Comparison of ENCODE assay signal across 28 cellular contexts in the genomic region with DNA sequence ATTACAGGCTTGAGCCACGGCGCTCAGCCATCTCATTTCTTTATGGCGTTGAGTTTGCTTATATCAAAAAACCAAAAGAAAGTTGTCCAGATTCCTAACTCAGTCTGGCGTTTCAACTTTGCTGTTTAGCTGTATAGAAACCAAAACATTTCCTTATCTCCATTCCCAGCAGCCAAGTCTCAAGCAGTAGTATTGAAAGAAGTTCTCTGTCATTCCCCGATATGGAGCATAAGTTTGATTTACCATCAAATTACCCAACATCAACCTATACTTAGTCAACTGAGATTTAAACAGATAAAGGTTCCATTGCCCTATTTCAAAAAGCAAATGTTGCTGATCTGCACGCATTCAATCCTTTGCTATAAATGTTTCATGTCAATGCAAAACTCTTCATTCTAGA. TPM values are rescaled to one million over a fixed set of nuclear protein-coding genes. Genes with fewer than 3 reads are reported as not detected.
"Had no signal": no experiment of that assay in that cellular context is flagged by ENCODE, and none has a peak within 500 bp of the region (broad histone marks: within the 10 kb centered on the region; RNA-seq: fewer than 3 reads in every experiment).

No MANE protein-coding gene starts in this region.

- H3K9me3 ChIP-seq: colonic mucosa, esophagus muscularis mucosa, heart right ventricle, left lung, lower lobe of right lung, mucosa of descending colon had no signal

- FAIRE-seq: endometrium, frontal cortex, islet of Langerhans, keratinocyte had no signal

- H3K27ac ChIP-seq: colonic mucosa, esophagus muscularis mucosa, foreskin keratinocyte, heart right ventricle, left lung, lower lobe of right lung had no signal

- H3K4me1 ChIP-seq: colonic mucosa, esophagus muscularis mucosa, foreskin keratinocyte, heart right ventricle, left lung, lower lobe of right lung had no signal

- H3K4me3 ChIP-seq: colonic mucosa, esophagus muscularis mucosa, heart right ventricle, left lung, lower lobe of right lung, mucosa of descending colon had no signal

- ATAC-seq: effector memory CD8-positive, alpha-beta T cell; foreskin keratinocyte; heart right ventricle; left cardiac atrium; left lung; left ventricle myocardium superior; lower lobe of right lung; mucosa of descending colon had no signal

- DNase-seq: colonic mucosa; cortex of kidney; effector CD8-positive, alpha-beta T cell; effector memory CD8-positive, alpha-beta T cell; endodermal cell; foreskin keratinocyte; glutamatergic neuron; head of caudate nucleus; heart right ventricle; hippocampal formation; left cardiac atrium; left lung; left ventricle myocardium superior; lower lobe of right lung; mesenchymal stem cell; mucosa of descending colon; naive B cell had no signal

- H3K27me3 ChIP-seq: colonic mucosa, esophagus muscularis mucosa, foreskin keratinocyte, heart right ventricle, left lung had no signal

RNA-seq across cellular contexts. Expression of a gene that starts 27.5 kb away (rescaled TPM):
- total RNA-seq: dermis microvascular lymphatic vessel endothelial cell, glomerular endothelial cell had no signal

RNA-seq across cellular contexts. Expression of a gene that starts 42.6 kb away (rescaled TPM):
- total RNA-seq: endodermal cell, epithelial cell of proximal tubule, kidney epithelial cell, mesothelial cell of epicardium had no signal
- polyA plus RNA-seq: foreskin keratinocyte had no signal

RNA-seq across cellular contexts. Expression of a gene that starts 50.2 kb away (rescaled TPM):
- total RNA-seq: endodermal cell, epithelial cell of proximal tubule, frontal cortex, kidney epithelial cell, lung microvascular endothelial cell, mesothelial cell of epicardium had no signal
